In the genomic region with DNA sequence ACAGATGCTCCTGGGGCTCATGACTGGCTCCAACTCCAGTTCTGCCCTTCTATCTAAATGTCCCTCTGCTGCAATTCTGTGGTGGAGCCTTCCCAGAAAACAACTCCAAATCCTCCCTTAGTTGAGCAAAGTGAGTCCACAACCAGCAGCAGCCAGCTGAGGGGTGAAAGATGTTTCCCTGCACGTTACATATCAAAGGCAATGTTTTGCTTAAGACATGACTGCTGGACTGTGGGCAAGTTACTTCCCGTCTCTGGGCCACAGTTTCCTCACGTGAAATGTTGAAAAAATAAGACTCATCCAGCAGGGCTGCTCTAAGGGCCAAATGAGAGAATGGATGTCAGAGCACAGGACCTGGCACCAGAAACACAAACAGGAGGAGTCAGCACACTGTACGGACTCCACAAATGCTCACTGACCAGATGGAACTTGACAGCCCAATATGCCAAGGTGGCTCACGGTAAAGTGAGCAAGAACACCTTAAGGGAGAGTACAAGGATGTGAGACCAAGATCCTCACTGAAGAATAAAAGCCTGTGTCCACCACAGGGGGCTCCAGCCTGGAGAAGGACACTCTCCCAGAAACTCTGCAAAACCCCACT, we compare ENCODE assay signal across 1 cellular context.
TF ChIP-seq lines count a peak whose summit lies in the region.

No MANE protein-coding gene starts in this region.

TF ChIP-seq in HepG2, 621 proteins besides CTCF, POLR2A, EP300 and RAD21 (continued from another document):
- TF ChIP-seq, protein P1, sequence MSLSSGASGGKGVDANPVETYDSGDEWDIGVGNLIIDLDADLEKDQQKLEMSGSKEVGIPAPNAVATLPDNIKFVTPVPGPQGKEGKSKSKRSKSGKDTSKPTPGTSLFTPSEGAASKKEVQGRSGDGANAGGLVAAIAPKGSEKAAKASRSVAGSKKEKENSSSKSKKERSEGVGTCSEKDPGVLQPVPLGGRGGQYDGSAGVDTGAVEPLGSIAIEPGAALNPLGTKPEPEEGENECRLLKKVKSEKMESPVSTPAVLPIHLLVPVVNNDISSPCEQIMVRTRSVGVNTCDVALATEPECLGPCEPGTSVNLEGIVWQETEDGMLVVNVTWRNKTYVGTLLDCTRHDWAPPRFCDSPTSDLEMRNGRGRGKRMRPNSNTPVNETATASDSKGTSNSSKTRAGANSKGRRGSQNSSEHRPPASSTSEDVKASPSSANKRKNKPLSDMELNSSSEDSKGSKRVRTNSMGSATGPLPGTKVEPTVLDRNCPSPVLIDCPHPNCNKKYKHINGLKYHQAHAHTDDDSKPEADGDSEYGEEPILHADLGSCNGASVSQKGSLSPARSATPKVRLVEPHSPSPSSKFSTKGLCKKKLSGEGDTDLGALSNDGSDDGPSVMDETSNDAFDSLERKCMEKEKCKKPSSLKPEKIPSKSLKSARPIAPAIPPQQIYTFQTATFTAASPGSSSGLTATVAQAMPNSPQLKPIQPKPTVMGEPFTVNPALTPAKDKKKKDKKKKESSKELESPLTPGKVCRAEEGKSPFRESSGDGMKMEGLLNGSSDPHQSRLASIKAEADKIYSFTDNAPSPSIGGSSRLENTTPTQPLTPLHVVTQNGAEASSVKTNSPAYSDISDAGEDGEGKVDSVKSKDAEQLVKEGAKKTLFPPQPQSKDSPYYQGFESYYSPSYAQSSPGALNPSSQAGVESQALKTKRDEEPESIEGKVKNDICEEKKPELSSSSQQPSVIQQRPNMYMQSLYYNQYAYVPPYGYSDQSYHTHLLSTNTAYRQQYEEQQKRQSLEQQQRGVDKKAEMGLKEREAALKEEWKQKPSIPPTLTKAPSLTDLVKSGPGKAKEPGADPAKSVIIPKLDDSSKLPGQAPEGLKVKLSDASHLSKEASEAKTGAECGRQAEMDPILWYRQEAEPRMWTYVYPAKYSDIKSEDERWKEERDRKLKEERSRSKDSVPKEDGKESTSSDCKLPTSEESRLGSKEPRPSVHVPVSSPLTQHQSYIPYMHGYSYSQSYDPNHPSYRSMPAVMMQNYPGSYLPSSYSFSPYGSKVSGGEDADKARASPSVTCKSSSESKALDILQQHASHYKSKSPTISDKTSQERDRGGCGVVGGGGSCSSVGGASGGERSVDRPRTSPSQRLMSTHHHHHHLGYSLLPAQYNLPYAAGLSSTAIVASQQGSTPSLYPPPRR (CRISPR knock-in tag; IDR thresholded peaks at IDR 0.05; ENCODE audit: borderline replicate concordance): no peak
- TF ChIP-seq RARA (CRISPR knock-in tag; IDR thresholded peaks at IDR 0.05) (no peak), HES4 (CRISPR knock-in tag; IDR thresholded peaks at IDR 0.05; ENCODE audit: borderline replicate concordance) (no peak), ZNF558 (CRISPR knock-in tag; IDR thresholded peaks at IDR 0.05; ENCODE audit: borderline replicate concordance) (no peak), NR2F1 (CRISPR knock-in tag; IDR thresholded peaks at IDR 0.05) (no peak), ZBTB1 (CRISPR knock-in tag; IDR thresholded peaks at IDR 0.05; ENCODE audit: borderline replicate concordance) (no peak), ZNF510 (CRISPR knock-in tag; IDR thresholded peaks at IDR 0.05; ENCODE audit: low read depth) (no peak), SRY (CRISPR knock-in tag; IDR thresholded peaks at IDR 0.05) (no peak)
- TF ChIP-seq, protein P2, sequence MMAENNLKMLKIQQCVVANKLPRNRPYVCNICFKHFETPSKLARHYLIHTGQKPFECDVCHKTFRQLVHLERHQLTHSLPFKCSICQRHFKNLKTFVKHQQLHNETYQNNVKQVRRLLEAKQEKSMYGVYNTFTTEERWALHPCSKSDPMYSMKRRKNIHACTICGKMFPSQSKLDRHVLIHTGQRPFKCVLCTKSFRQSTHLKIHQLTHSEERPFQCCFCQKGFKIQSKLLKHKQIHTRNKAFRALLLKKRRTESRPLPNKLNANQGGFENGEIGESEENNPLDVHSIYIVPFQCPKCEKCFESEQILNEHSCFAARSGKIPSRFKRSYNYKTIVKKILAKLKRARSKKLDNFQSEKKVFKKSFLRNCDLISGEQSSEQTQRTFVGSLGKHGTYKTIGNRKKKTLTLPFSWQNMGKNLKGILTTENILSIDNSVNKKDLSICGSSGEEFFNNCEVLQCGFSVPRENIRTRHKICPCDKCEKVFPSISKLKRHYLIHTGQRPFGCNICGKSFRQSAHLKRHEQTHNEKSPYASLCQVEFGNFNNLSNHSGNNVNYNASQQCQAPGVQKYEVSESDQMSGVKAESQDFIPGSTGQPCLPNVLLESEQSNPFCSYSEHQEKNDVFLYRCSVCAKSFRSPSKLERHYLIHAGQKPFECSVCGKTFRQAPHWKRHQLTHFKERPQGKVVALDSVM (CRISPR knock-in tag; IDR thresholded peaks at IDR 0.05): no peak
- TF ChIP-seq, protein P3, sequence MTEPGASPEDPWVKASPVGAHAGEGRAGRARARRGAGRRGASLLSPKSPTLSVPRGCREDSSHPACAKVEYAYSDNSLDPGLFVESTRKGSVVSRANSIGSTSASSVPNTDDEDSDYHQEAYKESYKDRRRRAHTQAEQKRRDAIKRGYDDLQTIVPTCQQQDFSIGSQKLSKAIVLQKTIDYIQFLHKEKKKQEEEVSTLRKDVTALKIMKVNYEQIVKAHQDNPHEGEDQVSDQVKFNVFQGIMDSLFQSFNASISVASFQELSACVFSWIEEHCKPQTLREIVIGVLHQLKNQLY (CRISPR knock-in tag; IDR thresholded peaks at IDR 0.05): no peak
